In the genomic region with DNA sequence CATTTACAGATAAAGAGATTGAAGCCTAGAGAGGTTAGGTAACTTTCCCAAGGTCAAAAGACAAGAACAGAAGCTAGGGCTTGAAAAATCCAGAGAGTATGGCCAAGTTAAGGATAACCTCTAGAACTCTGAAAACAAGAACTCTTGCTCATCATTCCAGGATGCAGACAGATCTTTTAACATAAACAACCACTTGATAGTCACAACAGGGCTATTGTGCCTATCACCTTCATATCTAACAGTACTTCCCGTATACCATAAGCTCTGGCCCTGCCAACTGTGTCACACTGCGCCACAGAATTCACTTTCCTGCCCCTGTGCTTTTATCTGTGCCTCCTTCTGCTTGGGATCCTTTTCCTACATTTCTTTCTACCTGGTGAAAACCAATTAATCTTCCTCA, we compare ENCODE assay signal across 18 cellular contexts. TPM values are rescaled to one million over a fixed set of nuclear protein-coding genes. Genes with fewer than 3 reads are reported as not detected.
DNase-seq lines count a peak whose midpoint lies in the region; ATAC-seq and TF ChIP-seq lines count a peak whose summit lies in the region.
"Had no signal": no experiment of that assay in that cellular context is flagged by ENCODE, and none has a peak within 500 bp of the region (broad histone marks: within the 10 kb centered on the region; RNA-seq: fewer than 3 reads in every experiment).

No MANE protein-coding gene starts in this region.

- no peak overlapping the region for H2AFZ ChIP-seq in H9 (ENCODE audit: low read length)
- H2AFZ ChIP-seq in mesenchymal stem cell (ENCODE audit: low read depth, low read length) = no peak overlapping the region
- H2AFZ ChIP-seq in neuronal stem cell (ENCODE audit: low read length) = no peak overlapping the region

- H2BK20ac ChIP-seq in H9 (ENCODE audit: low read depth, low read length, poor library complexity, severe bottlenecking) = no peak overlapping the region

- H3K79me1 ChIP-seq in H9 (ENCODE audit: insufficient read depth, low read depth, low read length, poor library complexity, severe bottlenecking) = no peaks in the 10 kb centered on the region
- H3K79me1 ChIP-seq in mesenchymal stem cell (replicated peaks; ENCODE audit: low read length, poor library complexity, severe bottlenecking) = peaks cover 14% of the 10 kb centered on the region
- no peaks in the 10 kb centered on the region for H3K79me1 ChIP-seq in neuronal stem cell (ENCODE audit: low read depth, low read length)

- H3K23me2 ChIP-seq in H9 (ENCODE audit: insufficient read length, low read depth, low read length, poor library complexity, severe bottlenecking) = no peaks in the 10 kb centered on the region

- H3K4me3 ChIP-seq in adrenal gland = no peak overlapping the region
- H3K4me3 ChIP-seq in mesenchymal stem cell (ENCODE audit: insufficient read depth in 1 of 2, low read depth in 1 of 2, low read length in 2 of 2) = no peak overlapping the region
- no peak overlapping the region for H3K4me3 ChIP-seq in neuronal stem cell (ENCODE audit: low read length in 2 of 2)
- H3K4me3 ChIP-seq: esophagus squamous epithelium, tibial artery had no signal

- H3K9ac ChIP-seq in H9 (ENCODE audit: extremely low read depth, insufficient read length, low read length) (no peak overlapping the region), mesenchymal stem cell (ENCODE audit: low read length) (no peak overlapping the region), neuronal stem cell (ENCODE audit: low read depth, low read length, poor library complexity) (no peak overlapping the region)

- H3T11ph ChIP-seq in H9 (ENCODE audit: low read length) = no peak overlapping the region

- H3K4me1 ChIP-seq in H9 (ENCODE audit: insufficient read depth, low read length) (no peaks in the 10 kb centered on the region), adrenal gland (replicated peaks in 1 of 2) (peaks cover 3 to 18% of the 10 kb centered on the region in 2 donors), mesenchymal stem cell (ENCODE audit: control insufficient read depth, insufficient read depth, low read depth, low read length) (no peaks in the 10 kb centered on the region), neuronal stem cell (ENCODE audit: control insufficient read depth in 2 of 2, insufficient read depth in 1 of 2, low read depth in 1 of 2, low read length in 2 of 2) (no peaks in the 10 kb centered on the region)
- H3K4me1 ChIP-seq: esophagus squamous epithelium, tibial artery had no signal

- H4K91ac ChIP-seq in H9 (ENCODE audit: insufficient read length, low read depth, low read length) (no peak overlapping the region), mesenchymal stem cell (ENCODE audit: low read length) (no peak overlapping the region), neuronal stem cell (ENCODE audit: low read depth, low read length, poor library complexity) (no peak overlapping the region)

- TF ChIP-seq POLR2A in adrenal gland (IDR thresholded peaks at IDR 0.05) = no peak

- no peaks in the 10 kb centered on the region for H3K27me3 ChIP-seq in H9 (ENCODE audit: insufficient read depth, low read length)
- H3K27me3 ChIP-seq in adrenal gland = no peaks in the 10 kb centered on the region
- H3K27me3 ChIP-seq in mesenchymal stem cell (ENCODE audit: control insufficient read depth in 1 of 2, insufficient read depth in 1 of 2, low read length in 2 of 2) = no peaks in the 10 kb centered on the region
- no peaks in the 10 kb centered on the region for H3K27me3 ChIP-seq in neuronal stem cell (ENCODE audit: control insufficient read depth in 3 of 3, insufficient read depth in 3 of 3, low read depth in 1 of 3, low read length in 3 of 3)
- H3K27me3 ChIP-seq: esophagus squamous epithelium, tibial artery had no signal

- ATAC-seq in left colon (no peak), GM18498 (IDR thresholded peaks at IDR 0.05; ENCODE audit: unreplicated experiment) (no peak)
- ATAC-seq: activated CD4-positive, CD25-positive, alpha-beta regulatory T cell treated with anti-CD3 and anti-CD28 coated beads, Interleukin-2, amount 50 U/mL, for 24 hours had no signal

- H3K14ac ChIP-seq in H9 (ENCODE audit: insufficient read depth, low read length) = no peak overlapping the region
- H3K14ac ChIP-seq in mesenchymal stem cell (ENCODE audit: low read length in 2 of 2) = no peak overlapping the region
- no peak overlapping the region for H3K14ac ChIP-seq in neuronal stem cell (ENCODE audit: low read length)

- H4K20me1 ChIP-seq in H9 (ENCODE audit: control insufficient read depth, insufficient read depth, insufficient read length) = no peaks in the 10 kb centered on the region

- H3K4me1 Mint-ChIP-seq in T-helper 2 cell treated with Interferon-gamma antibody and Interleukin-4, amounts not matched to agents 5 μg/mL and 100 μg/mL, for 36 hours (ENCODE audit: low read depth) = peaks cover 4% of the 10 kb centered on the region
- peaks cover 14 to 24% of the 10 kb centered on the region in 2 experiments for H3K4me1 Mint-ChIP-seq in H9

- H3K9me3 ChIP-seq in H9 (ENCODE audit: control insufficient read depth, low read depth, low read length) = no peaks in the 10 kb centered on the region
- H3K9me3 ChIP-seq in adrenal gland (replicated peaks in 1 of 3) = no peaks in the 10 kb centered on the region
- H3K9me3 ChIP-seq in mesenchymal stem cell (ENCODE audit: control insufficient read depth, low read length) = no peaks in the 10 kb centered on the region
- H3K9me3 ChIP-seq in neuronal stem cell (replicated peaks in 1 of 2; ENCODE audit: control insufficient read depth in 2 of 2, insufficient read depth in 1 of 2, low read depth in 1 of 2, low read length in 2 of 2) = no peaks in the 10 kb centered on the region
- H3K9me3 ChIP-seq: esophagus squamous epithelium, tibial artery had no signal

- no peak overlapping the region for H3K56ac ChIP-seq in H9 (ENCODE audit: insufficient read length, low read depth, low read length)

- H3K23ac ChIP-seq in H9 (ENCODE audit: insufficient read length, low read depth, low read length) (no peak overlapping the region), mesenchymal stem cell (ENCODE audit: low read length in 2 of 2) (peak overlapping the region in 1 of 2 experiments; percentile 59), neuronal stem cell (ENCODE audit: low read depth, low read length, poor library complexity) (no peak overlapping the region)

- H3K18ac ChIP-seq in H9 (ENCODE audit: insufficient read length, low read depth, low read length) = no peak overlapping the region
- no peak overlapping the region for H3K18ac ChIP-seq in mesenchymal stem cell (ENCODE audit: low read depth in 1 of 2, low read length in 2 of 2)
- H3K18ac ChIP-seq in neuronal stem cell (ENCODE audit: low read length) = no peak overlapping the region

- DNase-seq in T-helper 2 cell treated with Interferon-gamma antibody and Interleukin-4, amounts not matched to agents 5 μg/mL and 100 μg/mL, for 36 hours (ENCODE audit: low spot score) = no peak
- no peak for DNase-seq in T-helper 2 cell
- no peak for DNase-seq in H9
- no peak for DNase-seq in adrenal gland
- peak; percentile 41 for DNase-seq in mesenchymal stem cell
- DNase-seq in left colon = no peak
- DNase-seq in neuronal stem cell (ENCODE audit: low spot score) = no peak
- DNase-seq: 8988T; esophagus squamous epithelium; Karpas-422; mesendoderm; NCI-H1048; NCI-H2081 treated with DMSO at 0.1 percent for 48 hours; NCI-H524 treated with DMSO at 0.1 percent for 48 hours; stimulated activated CD4-positive, alpha-beta T cell treated with anti-CD3 and anti-CD28 coated beads, Interleukin-12 subunit alpha, Interleukin-12 subunit beta, amount 100 ng/mL, for 4 hours; tibial artery had no signal

- no peaks in the 10 kb centered on the region for H3K27me3 Mint-ChIP-seq in T-helper 2 cell treated with Interferon-gamma antibody and Interleukin-4, amounts not matched to agents 5 μg/mL and 100 μg/mL, for 36 hours (ENCODE audit: low read depth)
- no peaks in the 10 kb centered on the region for H3K27me3 Mint-ChIP-seq in H9 (ENCODE audit: low read depth)

- peaks cover 55% of the 10 kb centered on the region for H3K36me3 Mint-ChIP-seq in T-helper 2 cell treated with Interferon-gamma antibody and Interleukin-4, amounts not matched to agents 5 μg/mL and 100 μg/mL, for 36 hours (ENCODE audit: low read depth)
- H3K36me3 Mint-ChIP-seq in H9 (ENCODE audit: insufficient read depth in 1 of 3, low read depth in 3 of 3) = peaks cover 28 to 70% (median 59%) of the 10 kb centered on the region in 3 experiments; a peak in 6 of 7 replicates

- H2BK12ac ChIP-seq in H9 (ENCODE audit: insufficient read length, low read depth, low read length) (no peak overlapping the region), mesenchymal stem cell (ENCODE audit: low read length in 2 of 2) (no peak overlapping the region), neuronal stem cell (ENCODE audit: low read length) (no peak overlapping the region)

- no peak overlapping the region for H2BK15ac ChIP-seq in H9 (ENCODE audit: low read depth, low read length)
- H2BK15ac ChIP-seq in mesenchymal stem cell (ENCODE audit: low read depth, poor library complexity, severe bottlenecking) = no peak overlapping the region
- H2BK15ac ChIP-seq in neuronal stem cell (ENCODE audit: low read length) = no peak overlapping the region

- H3K4ac ChIP-seq in H9 (ENCODE audit: low read depth, low read length) = no peak overlapping the region
- H3K4ac ChIP-seq in mesenchymal stem cell (ENCODE audit: low read depth in 1 of 2, low read length in 2 of 2) = no peak overlapping the region
- no peak overlapping the region for H3K4ac ChIP-seq in neuronal stem cell (ENCODE audit: low read length)

- H3K4me2 ChIP-seq in H9 (ENCODE audit: insufficient read depth, insufficient read length, low read length) = no peak overlapping the region
- H3K4me2 ChIP-seq in mesenchymal stem cell (ENCODE audit: low read length, poor library complexity, severe bottlenecking) = no peak overlapping the region
- H3K4me2 ChIP-seq in neuronal stem cell (ENCODE audit: insufficient read depth, low read length, poor library complexity, severe bottlenecking) = no peak overlapping the region

- H3K79me2 ChIP-seq in H9 (ENCODE audit: insufficient read depth, low read length) = no peaks in the 10 kb centered on the region

- H3K27ac Mint-ChIP-seq in T-helper 2 cell treated with Interferon-gamma antibody and Interleukin-4, amounts not matched to agents 5 μg/mL and 100 μg/mL, for 36 hours = peak overlapping the region; percentile 28
- peak overlapping the region in 2 of 3 experiments; percentile 11 to 20; a peak in 3 of 7 replicates for H3K27ac Mint-ChIP-seq in H9

- no CpG with 5 or more reads among the region's 2 CpGs for WGBS in H9 (ENCODE audit: extremely low coverage, insufficient read length, low lambda C conversion rate)
- WGBS in adrenal gland, 4 donors = 77 to 85% (median 80%) methylated on average over 2 of the region's 2 CpGs
- 31% methylated on average over 2 of the region's 2 CpGs for WGBS in mesenchymal stem cell
- WGBS in neuronal stem cell (ENCODE audit: extremely low coverage in 2 of 2, insufficient read length in 2 of 2, insufficient replicate concordance in 1 of 2), 2 donors = no CpG with 5 or more reads among the region's 2 CpGs

- H3K36me3 ChIP-seq in adrenal gland (replicated peaks in 1 of 2) (peaks cover 0 to 46% of the 10 kb centered on the region in 2 donors), mesenchymal stem cell (ENCODE audit: control insufficient read depth in 1 of 2, insufficient read depth in 2 of 2, low read depth in 1 of 2, low read length in 2 of 2) (peaks cover 7 to 84% of the 10 kb centered on the region in 2 experiments), neuronal stem cell (replicated peaks in 1 of 2; ENCODE audit: control insufficient read depth in 2 of 2, insufficient read depth in 2 of 2, low read length in 2 of 2) (peaks cover 14 to 96% of the 10 kb centered on the region in 2 donors)

- intact Hi-C loops in adrenal gland (cut with DNase I) (no loop called here), left colon (cut with DNase I, micrococcal nuclease) (no loop called here)

- TF ChIP-seq CTCF in H9 (conservative IDR thresholded peaks at IDR 0.05) = no peak
- TF ChIP-seq CTCF in adrenal gland (IDR thresholded peaks at IDR 0.05) = no peak

- H3K27ac ChIP-seq in H9 (ENCODE audit: insufficient read length, low read depth, low read length) (no peak overlapping the region), adrenal gland (peak overlapping the region in 3 of 5 donors; percentile 18 to 68 (median 60)), mesenchymal stem cell (ENCODE audit: low read length, poor library complexity, severe bottlenecking) (no peak overlapping the region), neuronal stem cell (replicated peaks; ENCODE audit: low read length) (no peak overlapping the region)
- H3K27ac ChIP-seq: esophagus squamous epithelium, tibial artery had no signal

- H4K5ac ChIP-seq in H9 (ENCODE audit: insufficient read length, low read depth, low read length) = no peak overlapping the region

- H3K4me3 Mint-ChIP-seq in T-helper 2 cell treated with Interferon-gamma antibody and Interleukin-4, amounts not matched to agents 5 μg/mL and 100 μg/mL, for 36 hours = no peak overlapping the region
- no peak overlapping the region for H3K4me3 Mint-ChIP-seq in H9

- H2BK5ac ChIP-seq in H9 (ENCODE audit: insufficient read length, low read length) = no peak overlapping the region
- H2BK5ac ChIP-seq in mesenchymal stem cell (ENCODE audit: low read depth, low read length, poor library complexity, severe bottlenecking) = no peak overlapping the region
- no peak overlapping the region for H2BK5ac ChIP-seq in neuronal stem cell (ENCODE audit: low read length)

- H3K9me3 Mint-ChIP-seq in T-helper 2 cell treated with Interferon-gamma antibody and Interleukin-4, amounts not matched to agents 5 μg/mL and 100 μg/mL, for 36 hours = no peaks in the 10 kb centered on the region
- no peaks in the 10 kb centered on the region for H3K9me3 Mint-ChIP-seq in H9

- no peak overlapping the region for H2AK5ac ChIP-seq in H9 (ENCODE audit: insufficient read length, low read length)
- no peak overlapping the region for H2AK5ac ChIP-seq in mesenchymal stem cell (ENCODE audit: low read length, severe bottlenecking)
- H2AK5ac ChIP-seq in neuronal stem cell (ENCODE audit: low read depth, low read length) = no peak overlapping the region

- H4K8ac ChIP-seq in H9 (replicated peaks; ENCODE audit: insufficient read length, low read depth, low read length) (no peak overlapping the region), mesenchymal stem cell (ENCODE audit: low read length) (no peak overlapping the region), neuronal stem cell (ENCODE audit: low read depth, low read length) (no peak overlapping the region)

- no peak overlapping the region for H2BK120ac ChIP-seq in H9 (ENCODE audit: low read depth, low read length, poor library complexity, severe bottlenecking)
- no peak overlapping the region for H2BK120ac ChIP-seq in mesenchymal stem cell (ENCODE audit: low read depth, low read length)
- H2BK120ac ChIP-seq in neuronal stem cell (ENCODE audit: low read depth, low read length) = no peak overlapping the region

RNA-seq across cellular contexts. Expression of gene ERP29, which starts 18.2 kb away (rescaled TPM):
- total RNA-seq in H9 (2021) = 160 and 164 TPM in 2 replicates
- total RNA-seq in adrenal gland = 100 to 1,000 TPM in 3 of 8 donors, 10 to 100 TPM in 5; 73.2 to 141 (median 93.8) TPM
- 100 to 1,000 TPM in 1 of 3 donors, 10 to 100 TPM in 2; 68.5 to 133 (median 83.3) TPM for polyA plus RNA-seq in adrenal gland
- 158 TPM for polyA plus RNA-seq in mesenchymal stem cell (2013, experiment 1 of 2)
- 161 TPM for polyA plus RNA-seq in mesenchymal stem cell (2013, experiment 2 of 2)
- 100 to 1,000 TPM; 113 to 117 TPM for total RNA-seq in left colon
- polyA plus RNA-seq in neuronal stem cell (2013, experiment 1 of 2) = 75.9 TPM
- 78.0 TPM for polyA plus RNA-seq in neuronal stem cell (2013, experiment 2 of 2)

RNA-seq across cellular contexts. Expression of gene TMEM116, which starts 18.5 kb away (rescaled TPM):
- total RNA-seq in H9 (2021) (10.5 and 10.8 TPM in 2 replicates), adrenal gland (10 to 100 TPM in 7 of 8 donors, 1 to 10 TPM in 1; 10.0 to 32.4 (median 24.3) TPM), left colon (10 to 100 TPM in 1 of 2 donors, 1 to 10 TPM in 1; 9.3 to 11.9 TPM)
- polyA plus RNA-seq in adrenal gland = 10 to 100 TPM in 2 of 3 donors, 1 to 10 TPM in 1; 6.3 to 17.4 (median 13.3) TPM
- 3.8 TPM for polyA plus RNA-seq in mesenchymal stem cell (2013, experiment 1 of 2)
- 3.8 TPM for polyA plus RNA-seq in mesenchymal stem cell (2013, experiment 2 of 2)
- polyA plus RNA-seq in neuronal stem cell (2013, experiment 1 of 2) = 13.8 TPM
- 14.1 TPM for polyA plus RNA-seq in neuronal stem cell (2013, experiment 2 of 2)

Comparison
In these comparisons a context has a peak if more than half of its experiments do, and no peak if none do; other contexts are left out.
1. H3K27ac ChIP-seq: peak in adrenal gland (3 of 5); none in H9 (single experiment), mesenchymal stem cell (single experiment) and neuronal stem cell (single experiment).